Comparison of ENCODE assay signal across 7 cellular contexts in genomic region chr3:184641430-184641829, GRCh38.
"Had no signal": no experiment of that assay in that cellular context is flagged by ENCODE, and none has a peak within 500 bp of the region (broad histone marks: within the 10 kb centered on the region; RNA-seq: fewer than 3 reads in every experiment).

No MANE protein-coding gene starts in this region.

- H3K4me2 ChIP-seq: GM23338, KMS-11 had no signal

- H3K9ac ChIP-seq: KMS-11 had no signal

- H3K27ac ChIP-seq: KMS-11 had no signal

- H2AFZ ChIP-seq: GM23338 had no signal

- FAIRE-seq: H1, H54 had no signal

- DNase-seq: H9, HCEC 1CT, KBM-7 had no signal

- ATAC-seq: GM23338 had no signal

- H3K4me3 ChIP-seq: GM23338 had no signal
